ENCODE assay signal across 25 cellular contexts in the genomic region with DNA sequence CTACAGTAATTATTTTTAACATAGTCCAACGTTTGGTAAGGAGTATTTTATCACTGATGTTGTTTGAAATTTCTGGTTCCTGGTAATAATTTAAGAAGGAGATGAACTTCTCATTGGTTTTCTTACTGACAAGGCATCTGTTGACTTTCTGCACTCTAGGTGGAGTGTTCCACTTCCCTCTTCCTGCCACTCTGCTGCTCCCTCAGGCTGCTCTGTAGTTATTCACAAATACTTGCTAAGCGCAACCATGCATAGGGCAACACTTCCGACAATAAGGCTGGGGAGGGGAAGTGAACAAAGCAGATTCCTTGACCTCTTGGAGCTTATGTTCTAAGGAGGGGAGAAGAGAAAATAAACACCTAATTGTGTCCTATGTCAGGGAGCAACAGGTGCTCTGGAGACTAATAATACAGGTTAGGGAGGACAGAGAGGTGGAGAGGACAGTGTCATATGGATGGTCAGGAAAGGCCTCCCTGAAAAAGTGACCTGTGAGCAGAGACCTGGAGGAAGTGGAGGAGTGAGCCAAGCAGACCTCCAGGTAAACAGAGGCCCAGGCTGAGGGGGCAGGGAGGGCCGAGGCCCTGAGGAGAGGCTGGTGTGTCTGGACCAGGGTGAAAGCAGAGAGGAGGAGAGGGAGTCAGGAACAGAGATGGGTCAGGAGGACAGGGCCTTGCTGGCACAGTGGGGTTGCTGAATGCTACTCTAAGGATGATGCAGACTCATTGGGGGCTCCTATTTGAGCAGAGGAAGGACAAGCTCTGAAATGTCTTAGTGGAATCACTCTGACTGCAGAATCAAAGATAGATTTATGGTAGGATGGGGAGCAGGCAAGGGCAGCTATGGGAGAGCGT.
DNase-seq lines count a peak whose midpoint lies in the region; ATAC-seq, FAIRE-seq and TF ChIP-seq lines count a peak whose summit lies in the region.
"Had no signal": no experiment of that assay in that cellular context is flagged by ENCODE, and none has a peak within 500 bp of the region (broad histone marks: within the 10 kb centered on the region; RNA-seq: fewer than 3 reads in every experiment).

No MANE protein-coding gene starts in this region.

- H3K27me3 Mint-ChIP-seq in osteocyte (ENCODE audit: unreplicated experiment) = no peaks in the 10 kb centered on the region
- H3K27me3 Mint-ChIP-seq: CD4-positive, CD25-positive, alpha-beta regulatory T cell had no signal

- no peaks in the 10 kb centered on the region for H3K36me3 Mint-ChIP-seq in osteocyte (ENCODE audit: unreplicated experiment)
- H3K36me3 Mint-ChIP-seq: CD4-positive, CD25-positive, alpha-beta regulatory T cell had no signal

- TF ChIP-seq POLR2A in NB4 (IDR thresholded peaks at IDR 0.05; ENCODE audit: extremely low read depth, insufficient read length) (no peak), esophagus muscularis mucosa (IDR thresholded peaks at IDR 0.05; ENCODE audit: low read depth) (no peak)

- no peak for FAIRE-seq in kidney (lab: Jason Lieb, UNC)
- FAIRE-seq: A204.1, GM12878, RCC 7860 had no signal

- H3K4me1 Mint-ChIP-seq in osteocyte (ENCODE audit: unreplicated experiment) = no peaks in the 10 kb centered on the region
- H3K4me1 Mint-ChIP-seq: CD4-positive, CD25-positive, alpha-beta regulatory T cell had no signal

- H3K4me3 Mint-ChIP-seq in osteocyte (ENCODE audit: unreplicated experiment) = no peak overlapping the region
- H3K4me3 Mint-ChIP-seq: CD4-positive, CD25-positive, alpha-beta regulatory T cell; GM23338 had no signal

- no peak overlapping the region for H3K27ac Mint-ChIP-seq in osteocyte (ENCODE audit: unreplicated experiment)
- H3K27ac Mint-ChIP-seq: GM23338 had no signal

- H3K27ac ChIP-seq in esophagus muscularis mucosa (replicated peaks in 1 of 4) (no peak overlapping the region), kidney (ENCODE audit: low read depth in 2 of 2, low read length in 2 of 2) (no peak overlapping the region)

- no peak for TF ChIP-seq EP300 in esophagus muscularis mucosa (IDR thresholded peaks at IDR 0.05)

- no peaks in the 10 kb centered on the region for H3K27me3 ChIP-seq in esophagus muscularis mucosa
- H3K27me3 ChIP-seq: BE2C had no signal

- H3K4me1 ChIP-seq in esophagus muscularis mucosa (no peaks in the 10 kb centered on the region), kidney (ENCODE audit: control insufficient read depth in 1 of 2, insufficient read depth in 1 of 2, low read depth in 1 of 2, low read length in 2 of 2) (no peaks in the 10 kb centered on the region)
- H3K4me1 ChIP-seq: BE2C, Caco-2 had no signal

- TF ChIP-seq CTCF in NB4 (IDR thresholded peaks at IDR 0.05; ENCODE audit: low read depth, low read length) = no peak
- TF ChIP-seq CTCF in esophagus muscularis mucosa (IDR thresholded peaks at IDR 0.05) = no peak
- TF ChIP-seq CTCF in osteocyte (IDR thresholded peaks at IDR 0.05) = no peak
- TF ChIP-seq CTCF in kidney (IDR thresholded peaks at IDR 0.05; ENCODE audit: borderline replicate concordance, extremely low read depth, insufficient read depth) = no peak

- peaks cover 17% of the 10 kb centered on the region for H3K9me3 Mint-ChIP-seq in osteocyte (ENCODE audit: unreplicated experiment)

- WGBS in esophagus muscularis mucosa = 73% methylated on average over 5 of the region's 5 CpGs

- H3K4me3 ChIP-seq in NB4 (ENCODE audit: low read depth, low read length) (no peak overlapping the region), esophagus muscularis mucosa (no peak overlapping the region), kidney (ENCODE audit: low read length in 2 of 2) (no peak overlapping the region)
- H3K4me3 ChIP-seq: GM12878, GM23338 had no signal

- no peaks in the 10 kb centered on the region for H3K36me3 ChIP-seq in esophagus muscularis mucosa
- no peaks in the 10 kb centered on the region for H3K36me3 ChIP-seq in kidney (ENCODE audit: control insufficient read depth in 1 of 2, insufficient read depth in 2 of 2, low read length in 2 of 2)
- H3K36me3 ChIP-seq: BE2C had no signal

- ATAC-seq in HG02763 (IDR thresholded peaks at IDR 0.05; ENCODE audit: unreplicated experiment) (no peak), GM19467 (IDR thresholded peaks at IDR 0.05; ENCODE audit: unreplicated experiment) (no peak)
- ATAC-seq: GM12878, GM23338, HCT116 had no signal

- H3K9me3 ChIP-seq in esophagus muscularis mucosa (no peaks in the 10 kb centered on the region), kidney (ENCODE audit: control insufficient read depth in 1 of 2, low read length in 2 of 2) (no peaks in the 10 kb centered on the region)
- H3K9me3 ChIP-seq: BE2C, Caco-2 had no signal

- DNase-seq in NOMO-1 treated with DMSO at 0.1 percent for 48 hours (lab: John Stamatoyannopoulos, UW; ENCODE audit: unreplicated experiment) (peak; percentile 6), NOMO-1 treated with dmso at 0.1 percent for 144 hours (lab: John Stamatoyannopoulos, UW; ENCODE audit: unreplicated experiment) (no peak), NB4 (ENCODE audit: low read depth) (peak; percentile 52), esophagus muscularis mucosa (ENCODE audit: extremely low spot score) (peak; percentile 90), osteocyte (ENCODE audit: extremely low spot score, unreplicated experiment) (peak; percentile 74), kidney (no peak)
- DNase-seq: BE2C; Caco-2; CD4-positive, CD25-positive, alpha-beta regulatory T cell; DMS153; EL; NCI-H1436; NCI-H1930; NCI-H2171; NCI-H446; NCI-H748 treated with DMSO at 0.1 percent for 48 hours; Right ventricle myocardium superior; SW 1271 had no signal

- intact Hi-C loops in esophagus muscularis mucosa (cut with DNase I) (no loop called here), kidney (cut with DNase I) (no loop called here)

- H3K9ac ChIP-seq in kidney (ENCODE audit: low read length in 2 of 2) = no peak overlapping the region

Comparison
In these comparisons a context has a peak if more than half of its experiments do, and no peak if none do; other contexts are left out.
1. DNase-seq: peak in NOMO-1 treated with DMSO at 0.1 percent for 48 hours (single experiment), NB4 (single experiment), esophagus muscularis mucosa (single experiment) and osteocyte (single experiment); none in NOMO-1 treated with dmso at 0.1 percent for 144 hours (single experiment) and kidney (single experiment).